ENCODE assay signal across 30 cellular contexts in genomic region chr20:17470521-17470920, GRCh38.
"Had no signal": no experiment of that assay in that cellular context is flagged by ENCODE, and none has a peak within 500 bp of the region (broad histone marks: within the 10 kb centered on the region; RNA-seq: fewer than 3 reads in every experiment).

No MANE protein-coding gene starts in this region.

- H3K4me3 Mint-ChIP-seq: naive thymus-derived CD4-positive, alpha-beta T cell; natural killer cell; nephron; neural crest cell; stimulated activated effector memory CD8-positive, alpha-beta T cell treated with anti-CD3 and anti-CD28 coated beads, Interleukin-12 subunit alpha, Interleukin-12 subunit beta, amount 100 ng/mL, for 72 hours; stimulated activated naive B cell treated with anti-CD40 and anti-IgM and Interleukin-4, amounts not matched to agents 10 μg/mL and 1 μg/mL and 100 μg/mL, for 72 hours; stimulated activated naive CD8-positive, alpha-beta T cell treated with anti-CD3 and anti-CD28 coated beads, Interleukin-15, Interleukin-2, amounts not matched to agents 100 ng/mL and 50 ng/mL, for 24 hours had no signal

- H3K4me1 Mint-ChIP-seq: naive thymus-derived CD4-positive, alpha-beta T cell; natural killer cell; neural crest cell; stimulated activated effector memory CD8-positive, alpha-beta T cell treated with anti-CD3 and anti-CD28 coated beads, Interleukin-12 subunit alpha, Interleukin-12 subunit beta, amount 100 ng/mL, for 72 hours; stimulated activated naive B cell treated with anti-CD40 and anti-IgM and Interleukin-4, amounts not matched to agents 10 μg/mL and 1 μg/mL and 100 μg/mL, for 72 hours had no signal

- H3K27ac ChIP-seq: neutrophil, ovary, parathyroid adenoma, psoas muscle, right lobe of liver, sigmoid colon, stomach, thoracic aorta, thyroid gland, tibial nerve, upper lobe of left lung, uterus had no signal

- H3K27me3 Mint-ChIP-seq: stimulated activated naive CD8-positive, alpha-beta T cell treated with anti-CD3 and anti-CD28 coated beads, Interleukin-15, Interleukin-2, amounts not matched to agents 100 ng/mL and 50 ng/mL, for 24 hours had no signal

- H3K36me3 Mint-ChIP-seq: natural killer cell; stimulated activated effector memory CD8-positive, alpha-beta T cell treated with anti-CD3 and anti-CD28 coated beads, Interleukin-12 subunit alpha, Interleukin-12 subunit beta, amount 100 ng/mL, for 72 hours; stimulated activated naive B cell treated with anti-CD40 and anti-IgM and Interleukin-4, amounts not matched to agents 10 μg/mL and 1 μg/mL and 100 μg/mL, for 72 hours had no signal

- H3K4me3 ChIP-seq: ovary, psoas muscle, right lobe of liver, sigmoid colon, stomach, thoracic aorta, thyroid gland, tibial nerve, upper lobe of left lung, uterus had no signal

- H3K36me3 ChIP-seq: neutrophil, ovary, right lobe of liver, sigmoid colon, stomach, thoracic aorta, thyroid gland, tibial nerve, upper lobe of left lung, uterus had no signal

- H3K9me3 Mint-ChIP-seq: natural killer cell; nephron; neural crest cell; stimulated activated effector memory CD8-positive, alpha-beta T cell treated with anti-CD3 and anti-CD28 coated beads, Interleukin-12 subunit alpha, Interleukin-12 subunit beta, amount 100 ng/mL, for 72 hours; stimulated activated naive CD8-positive, alpha-beta T cell treated with anti-CD3 and anti-CD28 coated beads, Interleukin-15, Interleukin-2, amounts not matched to agents 100 ng/mL and 50 ng/mL, for 24 hours had no signal

- H3K4me1 ChIP-seq: parathyroid adenoma, psoas muscle, right lobe of liver, sigmoid colon, stomach, tibial nerve, upper lobe of left lung, uterus had no signal

- DNase-seq: naive thymus-derived CD4-positive, alpha-beta T cell; natural killer cell; nucleus accumbens; ovary; posterior cingulate gyrus; psoas muscle; right cardiac atrium; right lobe of liver; sigmoid colon; small intestine; stimulated activated CD4-positive, alpha-beta T cell treated with anti-CD3 and anti-CD28 coated beads, Interleukin-15, amount 100 ng/mL, for 24 hours; stimulated activated CD4-positive, alpha-beta T cell treated with anti-CD3 and anti-CD28 coated beads, Interleukin-2, amount 100 ng/mL, for 24 hours; stimulated activated CD4-positive, alpha-beta T cell treated with anti-CD3 and anti-CD28 coated beads, Interleukin-2, amount 100 ng/mL, for 48 hours; stimulated activated CD4-positive, alpha-beta T cell treated with anti-CD3 and anti-CD28 coated beads, Interleukin-4, amount 100 ng/mL, for 24 hours; stimulated activated naive B cell treated with anti-CD40 and anti-IgM and Interleukin-4, amounts not matched to agents 10 μg/mL and 1 μg/mL and 100 μg/mL, for 72 hours; stimulated activated naive CD4-positive, alpha-beta T cell treated with Interleukin-2 at 50 U/mL for 16 hours; stomach; thyroid gland; trophoblast cell; upper lobe of left lung; uterus had no signal

- H3K27ac Mint-ChIP-seq: naive thymus-derived CD4-positive, alpha-beta T cell; natural killer cell; nephron; progenitor cell of endocrine pancreas; stimulated activated effector memory CD8-positive, alpha-beta T cell treated with anti-CD3 and anti-CD28 coated beads, Interleukin-12 subunit alpha, Interleukin-12 subunit beta, amount 100 ng/mL, for 72 hours; stimulated activated naive B cell treated with anti-CD40 and anti-IgM and Interleukin-4, amounts not matched to agents 10 μg/mL and 1 μg/mL and 100 μg/mL, for 72 hours; stimulated activated naive CD8-positive, alpha-beta T cell treated with anti-CD3 and anti-CD28 coated beads, Interleukin-15, Interleukin-2, amounts not matched to agents 100 ng/mL and 50 ng/mL, for 24 hours had no signal

- ATAC-seq: naive thymus-derived CD4-positive, alpha-beta T cell; natural killer cell; psoas muscle; right cardiac atrium; right lobe of liver; stimulated activated effector memory CD8-positive, alpha-beta T cell treated with anti-CD3 and anti-CD28 coated beads, Interleukin-12 subunit alpha, Interleukin-12 subunit beta, amount 100 ng/mL, for 72 hours; stimulated activated naive B cell treated with anti-CD40 and anti-IgM and Interleukin-4, amounts not matched to agents 10 μg/mL and 1 μg/mL and 100 μg/mL, for 72 hours had no signal

- H3K9me3 ChIP-seq: neutrophil, ovary, psoas muscle, right lobe of liver, sigmoid colon, stomach, thoracic aorta, thyroid gland, tibial nerve, upper lobe of left lung, uterus had no signal

- H3K27me3 ChIP-seq: neutrophil, ovary, right lobe of liver, sigmoid colon, stomach, thyroid gland, tibial nerve, upper lobe of left lung, uterus had no signal
